7 cellular contexts compared by ENCODE assay signal in the genomic region with DNA sequence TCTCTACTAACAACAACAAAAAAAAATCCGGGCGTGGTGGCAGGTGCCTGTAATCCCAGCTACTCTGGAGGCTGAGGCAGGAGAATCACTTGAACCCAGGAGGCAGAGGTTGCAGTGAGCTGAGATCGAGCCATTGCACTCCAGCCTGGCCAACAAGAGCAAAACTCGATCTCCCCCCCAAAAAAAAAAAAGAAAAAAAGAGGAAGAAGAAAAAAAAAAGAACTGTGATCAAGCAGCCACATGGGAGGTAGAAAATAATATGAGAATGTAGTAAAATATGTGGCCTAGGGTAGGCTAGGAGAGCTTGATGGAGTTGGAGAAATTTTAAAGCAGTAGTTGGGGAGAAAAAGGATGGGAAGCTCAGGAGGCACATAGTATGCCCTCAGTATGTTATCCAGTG. TPM values are rescaled to one million over a fixed set of nuclear protein-coding genes. Genes with fewer than 3 reads are reported as not detected.
DNase-seq lines count a peak whose midpoint lies in the region; ATAC-seq and TF ChIP-seq lines count a peak whose summit lies in the region.
"Not testable (repeated sequence)": the region's sequence is repeated elsewhere in the genome, so short reads cannot be mapped to it uniquely, and the experiment has no call there.

No MANE protein-coding gene starts in this region.

- POLR2A ChIA-PET in CD8-positive, alpha-beta memory T cell (lab: Charles Lee) = interaction anchor here (2.8 kb wide), 1 partner anchor 34 kb away, joined by 13 read pairs; the partner anchor contains the start of gene PLEKHG1
- POLR2A ChIA-PET in activated CD8-positive, alpha-beta T cell treated with anti-CD3 and anti-CD28 coated beads for 36 hours (lab: Charles Lee) = not testable (repeated sequence)

- not testable (repeated sequence) for H3K27ac ChIP-seq in CD8-positive, alpha-beta memory T cell (ENCODE audit: low read depth, low read length)
- H3K27ac ChIP-seq in SU-DHL-6 (ENCODE audit: low read depth, low read length) = peak overlapping the region; percentile 77
- H3K27ac ChIP-seq in spleen = peak overlapping the region; percentile 66 to 89 (median 84)

- not testable (repeated sequence) for H3K9me3 Mint-ChIP-seq in CD8-positive, alpha-beta memory T cell; activated CD8-positive, alpha-beta T cell treated with anti-CD3 and anti-CD28 coated beads for 36 hours; activated naive CD8-positive, alpha-beta T cell treated with anti-CD3 and anti-CD28 coated beads, Interleukin-2, amount 50 U/mL, for 24 hours; naive B cell

- ATAC-seq in activated CD8-positive, alpha-beta T cell treated with anti-CD3 and anti-CD28 coated beads for 36 hours; activated naive CD8-positive, alpha-beta T cell treated with anti-CD3 and anti-CD28 coated beads, Interleukin-2, amount 50 U/mL, for 24 hours: not testable (repeated sequence)
- peak; percentile 11 for ATAC-seq in naive B cell (ENCODE audit: low read depth in 2 of 2)

- TF ChIP-seq POLR2A in spleen (IDR thresholded peaks at IDR 0.05) = not testable (repeated sequence)

- H3K4me3 Mint-ChIP-seq in CD8-positive, alpha-beta memory T cell = peak overlapping the region; percentile 80 to 94 (median 88)
- peak overlapping the region; percentile 64 for H3K4me3 Mint-ChIP-seq in activated CD8-positive, alpha-beta T cell treated with anti-CD3 and anti-CD28 coated beads for 36 hours
- H3K4me3 Mint-ChIP-seq in activated naive CD8-positive, alpha-beta T cell treated with anti-CD3 and anti-CD28 coated beads, Interleukin-2, amount 50 U/mL, for 24 hours = peak overlapping the region; percentile 78
- H3K4me3 Mint-ChIP-seq in naive B cell = peak overlapping the region; percentile 94 to 99 (median 98)

- H3F3A ChIP-seq in Loucy (ENCODE audit: low read depth) = not testable (repeated sequence)
- peaks cover 32% of the 10 kb centered on the region for H3F3A ChIP-seq in SU-DHL-6 (ENCODE audit: insufficient read depth)

- H3K79me2 ChIP-seq in Loucy (ENCODE audit: insufficient read depth, low read length) (peaks cover 97% of the 10 kb centered on the region), SU-DHL-6 (ENCODE audit: insufficient read depth, low read length) (peaks cover 17% of the 10 kb centered on the region; the same call in 1 of the 2 replicates)

- peak overlapping the region; percentile 38 to 98 (median 87) for H3K27ac Mint-ChIP-seq in CD8-positive, alpha-beta memory T cell
- peak overlapping the region; percentile 26 for H3K27ac Mint-ChIP-seq in activated CD8-positive, alpha-beta T cell treated with anti-CD3 and anti-CD28 coated beads for 36 hours
- H3K27ac Mint-ChIP-seq in activated naive CD8-positive, alpha-beta T cell treated with anti-CD3 and anti-CD28 coated beads, Interleukin-2, amount 50 U/mL, for 24 hours = peak overlapping the region; percentile 77
- H3K27ac Mint-ChIP-seq in naive B cell = peak overlapping the region; percentile 98 to 100 (median 99)

- H2AFZ ChIP-seq in Loucy (ENCODE audit: low read length); SU-DHL-6 (ENCODE audit: low read depth, low read length, severe bottlenecking): not testable (repeated sequence)

- H3K27me3 Mint-ChIP-seq in CD8-positive, alpha-beta memory T cell; naive B cell: not testable (repeated sequence)
- H3K27me3 Mint-ChIP-seq in activated CD8-positive, alpha-beta T cell treated with anti-CD3 and anti-CD28 coated beads for 36 hours = peaks cover 14% of the 10 kb centered on the region
- peaks cover 17% of the 10 kb centered on the region for H3K27me3 Mint-ChIP-seq in activated naive CD8-positive, alpha-beta T cell treated with anti-CD3 and anti-CD28 coated beads, Interleukin-2, amount 50 U/mL, for 24 hours

- H3K36me3 Mint-ChIP-seq in CD8-positive, alpha-beta memory T cell; activated CD8-positive, alpha-beta T cell treated with anti-CD3 and anti-CD28 coated beads for 36 hours (ENCODE audit: low read depth); activated naive CD8-positive, alpha-beta T cell treated with anti-CD3 and anti-CD28 coated beads, Interleukin-2, amount 50 U/mL, for 24 hours (ENCODE audit: low read depth); naive B cell: not testable (repeated sequence)

- not testable (repeated sequence) for DNase-seq in CD8-positive, alpha-beta memory T cell; activated CD8-positive, alpha-beta T cell treated with anti-CD3 and anti-CD28 coated beads for 36 hours; activated naive CD8-positive, alpha-beta T cell treated with anti-CD3 and anti-CD28 coated beads, Interleukin-2, amount 50 U/mL, for 24 hours; spleen
- peak; percentile 65 for DNase-seq in naive B cell

- not testable (repeated sequence) for H3K9me2 ChIP-seq in Loucy (replicated peaks; ENCODE audit: low read depth, low read length); SU-DHL-6 (replicated peaks; ENCODE audit: insufficient read depth, low read length)

- H3K36me3 ChIP-seq in CD8-positive, alpha-beta memory T cell (ENCODE audit: insufficient read depth, low read length); Loucy (ENCODE audit: insufficient read depth, low read length); SU-DHL-6 (ENCODE audit: low read length); spleen: not testable (repeated sequence)

- not testable (repeated sequence) for H3K4me3 ChIP-seq in CD8-positive, alpha-beta memory T cell (ENCODE audit: low read length); Loucy (ENCODE audit: low read length, poor library complexity, severe bottlenecking)
- peak overlapping the region; percentile 51 for H3K4me3 ChIP-seq in SU-DHL-6 (ENCODE audit: insufficient read depth, low read length, poor library complexity, severe bottlenecking)
- H3K4me3 ChIP-seq in spleen = peak overlapping the region in 6 of 8 donors; percentile 22 to 66 (median 46)

- peaks cover 60 to 75% (median 61%) of the 10 kb centered on the region in 3 donors for H3K4me1 Mint-ChIP-seq in CD8-positive, alpha-beta memory T cell
- peaks cover 54% of the 10 kb centered on the region for H3K4me1 Mint-ChIP-seq in activated CD8-positive, alpha-beta T cell treated with anti-CD3 and anti-CD28 coated beads for 36 hours (ENCODE audit: low read depth)
- peaks cover 68% of the 10 kb centered on the region for H3K4me1 Mint-ChIP-seq in activated naive CD8-positive, alpha-beta T cell treated with anti-CD3 and anti-CD28 coated beads, Interleukin-2, amount 50 U/mL, for 24 hours
- H3K4me1 Mint-ChIP-seq in naive B cell = peaks cover 73 to 93% (median 87%) of the 10 kb centered on the region in 3 donors

- not testable (repeated sequence) for H4K20me1 ChIP-seq in Loucy (ENCODE audit: insufficient read depth, low read length, poor library complexity, severe bottlenecking); SU-DHL-6 (ENCODE audit: low read depth, low read length)

- not testable (repeated sequence) for H3K27me3 ChIP-seq in CD8-positive, alpha-beta memory T cell (ENCODE audit: insufficient read depth, low read length, poor library complexity, severe bottlenecking); Loucy (ENCODE audit: insufficient read depth, low read length, poor library complexity, severe bottlenecking); SU-DHL-6 (ENCODE audit: low read length); spleen (replicated peaks in 1 of 7)

- 46 to 61% (median 53%) methylated on average over 4 of the region's 4 CpGs for whole genome bisulfite sequencing in spleen, 5 donors

- TF ChIP-seq CTCF in Loucy (conservative IDR thresholded peaks at IDR 0.05; ENCODE audit: low read length); SU-DHL-6 (IDR thresholded peaks at IDR 0.05; ENCODE audit: insufficient read depth, low read length, poor library complexity, severe bottlenecking); activated CD8-positive, alpha-beta T cell treated with anti-CD3 and anti-CD28 coated beads for 36 hours (IDR thresholded peaks at IDR 0.05); spleen (IDR thresholded peaks at IDR 0.05 in 8 of 11, conservative IDR thresholded peaks at IDR 0.05 in 3 of 11): not testable (repeated sequence)

- H3K9ac ChIP-seq in Loucy (ENCODE audit: low read depth, low read length, poor library complexity, severe bottlenecking) = not testable (repeated sequence)
- peak overlapping the region; percentile 49 for H3K9ac ChIP-seq in SU-DHL-6 (ENCODE audit: low read length)

- not testable (repeated sequence) for H3K9me3 ChIP-seq in CD8-positive, alpha-beta memory T cell (ENCODE audit: low read length); Loucy (ENCODE audit: insufficient read depth, low read depth, low read length); SU-DHL-6 (ENCODE audit: insufficient read depth, low read length); spleen

- H3K4me2 ChIP-seq in Loucy (ENCODE audit: low read depth, low read length, poor library complexity, severe bottlenecking) = peak overlapping the region; percentile 62
- peak overlapping the region; percentile 78 for H3K4me2 ChIP-seq in SU-DHL-6 (ENCODE audit: low read depth, low read length, poor library complexity, severe bottlenecking)

- not testable (repeated sequence) for H3K4me1 ChIP-seq in CD8-positive, alpha-beta memory T cell (ENCODE audit: insufficient read depth, low read length)
- peaks cover 83% of the 10 kb centered on the region for H3K4me1 ChIP-seq in Loucy (ENCODE audit: insufficient read depth, low read length, poor library complexity, severe bottlenecking)
- peaks cover 30 to 99% (median 77%) of the 10 kb centered on the region in 6 donors for H3K4me1 ChIP-seq in spleen

- intact Hi-C loops in activated CD8-positive, alpha-beta T cell treated with anti-CD3 and anti-CD28 coated beads for 36 hours (cut with micrococcal nuclease); spleen (cut with DNase I; ENCODE audit: low total_unique reads): not testable (repeated sequence)

- CTCF ChIA-PET in CD8-positive, alpha-beta memory T cell (lab: Charles Lee) = interaction anchor here (0.9 to 2.7 kb wide), 3 partner anchors 33 to 216 kb away, joined by 3 to 12 read pairs (median 4); no protein-coding TSS in a partner anchor
- CTCF ChIA-PET in activated CD8-positive, alpha-beta T cell treated with anti-CD3 and anti-CD28 coated beads for 36 hours (lab: Charles Lee) = interaction anchor here (1.5 kb wide), 1 partner anchor 34 kb away, joined by 4 read pairs; the partner anchor contains the start of gene PLEKHG1

RNA-seq across cellular contexts. Expression of gene PLEKHG1, which starts 34.4 kb away (rescaled TPM):
- total RNA-seq in CD8-positive, alpha-beta memory T cell = 1 to 10 TPM; 8.8 to 9.4 TPM
- 1.9 TPM for polyA plus RNA-seq in CD8-positive, alpha-beta memory T cell
- total RNA-seq in activated CD8-positive, alpha-beta T cell treated with anti-CD3 and anti-CD28 coated beads for 36 hours = 1 to 10 TPM; 4.2 to 4.8 TPM
- polyA plus RNA-seq in naive B cell (ENCODE audit: low read depth in 6 of 6) (10 to 100 TPM; 38.3 to 82.2 (median 50.0) TPM), spleen (10 to 100 TPM; 14.2 to 26.7 (median 17.1) TPM)
- total RNA-seq in spleen = 100 to 1,000 TPM; 130 to 361 (median 197) TPM

Comparison
In these comparisons a context has a peak if more than half of its experiments do, and no peak if none do; other contexts are left out.
1. H3K27ac Mint-ChIP-seq: peak in every context shown above with its lines; median percentile 99 in naive B cell; 87 in CD8-positive, alpha-beta memory T cell; 77 in activated naive CD8-positive, alpha-beta T cell treated with anti-CD3 and anti-CD28 coated beads, Interleukin-2, amount 50 U/mL, for 24 hours; 26 in activated CD8-positive, alpha-beta T cell treated with anti-CD3 and anti-CD28 coated beads for 36 hours.
2. RNA of gene PLEKHG1, which starts 34.4 kb away (total RNA-seq): 130 to 361 TPM in spleen; 8.8 to 9.4 TPM in CD8-positive, alpha-beta memory T cell and 4.2 to 4.8 TPM in activated CD8-positive, alpha-beta T cell treated with anti-CD3 and anti-CD28 coated beads for 36 hours; every median in the first group is over 10 times any median in the second.
3. Peak in every context shown above with its lines, with median percentiles within 50 percentile points of each other: H3K4me3 Mint-ChIP-seq.